ENCODE assay signal across 26 cellular contexts in the genomic region with DNA sequence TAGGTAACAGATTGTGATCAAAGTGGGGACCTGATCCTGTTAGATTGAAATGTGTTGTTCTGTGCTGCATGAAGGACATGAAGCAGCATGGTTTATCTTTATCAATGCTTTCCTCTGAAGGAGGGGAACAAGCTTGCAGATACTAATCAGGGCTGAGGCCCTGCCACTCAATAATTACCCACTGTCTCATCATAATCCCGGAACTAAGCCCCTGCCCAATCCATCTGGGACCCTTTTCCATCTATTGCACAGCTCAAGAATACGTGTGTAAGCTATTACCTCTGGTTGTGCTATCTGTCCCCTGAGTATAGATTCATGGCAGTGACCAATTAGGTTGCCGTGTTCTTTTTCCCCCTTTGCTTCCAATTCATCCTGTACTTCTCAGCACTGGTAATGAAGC.
"Had no signal": no experiment of that assay in that cellular context is flagged by ENCODE, and none has a peak within 500 bp of the region (broad histone marks: within the 10 kb centered on the region; RNA-seq: fewer than 3 reads in every experiment).

No MANE protein-coding gene starts in this region.

- FAIRE-seq: kidney had no signal

- H3K79me2 ChIP-seq: hepatocyte, parathyroid adenoma had no signal

- H3K9ac ChIP-seq: neural progenitor cell, parathyroid adenoma had no signal

- H3K9me3 ChIP-seq: left lung, lower lobe of right lung, neutrophil, psoas muscle, right atrium auricular region, right lobe of liver, tibial nerve, uterus had no signal

- H3K27me3 ChIP-seq: hepatocyte, left lung, neural progenitor cell, neutrophil, right atrium auricular region, right lobe of liver, tibial nerve, uterus had no signal

- H3K36me3 ChIP-seq: left lung, lower lobe of right lung, neural progenitor cell, neutrophil, right atrium auricular region, right lobe of liver, tibial nerve, uterus had no signal

- H3K4me3 ChIP-seq: hepatocyte, left lung, lower lobe of right lung, neural progenitor cell, psoas muscle, right atrium auricular region, right lobe of liver, smooth muscle cell, tibial nerve, uterus had no signal

- H3K4me2 ChIP-seq: hepatocyte, neural progenitor cell, smooth muscle cell had no signal

- DNase-seq: kidney; left colon; left lung; lower lobe of right lung; mesendoderm; naive B cell; natural killer cell; nephron progenitor cell; occipital lobe; psoas muscle; right lobe of liver; stimulated activated CD4-positive, alpha-beta T cell treated with anti-CD3 and anti-CD28 coated beads, Interleukin-1b, Interleukin-23, amount 100 ng/mL, for 48 hours; stimulated activated CD4-positive, alpha-beta T cell treated with anti-CD3 and anti-CD28 coated beads, Interleukin-2, amount 100 ng/mL, for 48 hours; stimulated activated CD4-positive, alpha-beta T cell treated with anti-CD3 and anti-CD28 coated beads, Interleukin-4, amount 100 ng/mL, for 4 hours; stimulated activated CD8-positive, alpha-beta memory T cell treated with anti-CD3 and anti-CD28 coated beads, Interleukin-4, amount 100 ng/mL, for 48 hours; stimulated activated naive CD4-positive, alpha-beta T cell treated with Interleukin-2 at 50 U/mL for 16 hours; stimulated activated naive CD8-positive, alpha-beta T cell treated with anti-CD3 and anti-CD28 coated beads, Interleukin-15, amount 100 ng/mL, for 72 hours; substantia nigra; uterus had no signal

- H3K4me1 ChIP-seq: left lung, lower lobe of right lung, neural progenitor cell, parathyroid adenoma, psoas muscle, right atrium auricular region, tibial nerve, uterus had no signal

- H2AFZ ChIP-seq: hepatocyte, neural progenitor cell, parathyroid adenoma had no signal

- H3K27ac ChIP-seq: hepatocyte, left lung, lower lobe of right lung, neural progenitor cell, neutrophil, parathyroid adenoma, psoas muscle, right atrium auricular region, tibial nerve, uterus had no signal
